In the genomic region with DNA sequence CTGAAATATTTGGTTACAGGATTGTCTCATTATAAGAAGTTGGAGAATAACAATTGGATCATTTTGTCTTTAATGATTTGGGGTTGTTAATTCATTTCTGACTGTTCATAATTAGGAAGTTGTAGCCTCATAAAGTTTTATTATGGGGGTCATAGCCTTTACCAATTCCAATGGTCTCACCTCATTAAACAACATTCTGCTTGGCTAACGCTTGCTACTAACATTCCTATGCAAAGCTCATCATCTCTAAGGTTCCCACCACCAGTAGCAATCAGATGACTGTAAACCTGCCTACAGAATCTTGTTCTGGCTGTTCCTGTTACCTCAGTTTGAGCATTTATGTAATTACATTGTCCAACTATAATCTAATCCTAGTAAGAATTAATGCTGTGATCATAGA, we compare ENCODE assay signal across 19 cellular contexts.
DNase-seq lines count a peak whose midpoint lies in the region; ATAC-seq, FAIRE-seq and TF ChIP-seq lines count a peak whose summit lies in the region.
"Had no signal": no experiment of that assay in that cellular context is flagged by ENCODE, and none has a peak within 500 bp of the region (broad histone marks: within the 10 kb centered on the region; RNA-seq: fewer than 3 reads in every experiment).

No MANE protein-coding gene starts in this region.

- no peak overlapping the region for H3K4ac ChIP-seq in mesenchymal stem cell (ENCODE audit: low read depth in 1 of 2, low read length in 2 of 2)

- H3K4me2 ChIP-seq in astrocyte (ENCODE audit: low read length), result no peak overlapping the region
- H3K4me2 ChIP-seq in mesenchymal stem cell (ENCODE audit: low read length, poor library complexity, severe bottlenecking), result peak overlapping the region; percentile 28
- H3K4me2 ChIP-seq in mammary epithelial cell (ENCODE audit: insufficient read depth, low read depth, low read length), result no peak overlapping the region
- H3K4me2 ChIP-seq: GM23338 had no signal

- H2AFZ ChIP-seq in astrocyte (ENCODE audit: low read depth, low read length) (no peak overlapping the region), mesenchymal stem cell (ENCODE audit: low read depth, low read length) (no peak overlapping the region), mammary epithelial cell (ENCODE audit: low read depth, low read length) (no peak overlapping the region)
- H2AFZ ChIP-seq: GM23338 had no signal

- H3K27ac ChIP-seq in astrocyte (ENCODE audit: low read depth, low read length) (no peak overlapping the region), mesenchymal stem cell (ENCODE audit: low read length, poor library complexity, severe bottlenecking) (no peak overlapping the region), mammary epithelial cell (ENCODE audit: insufficient read depth, low read depth, low read length) (no peak overlapping the region)
- H3K27ac ChIP-seq: 22Rv1 had no signal

- CTCF ChIA-PET in mammary epithelial cell (lab: Charles Lee; ENCODE audit: low non-redundant PET), result no interaction called here

- in situ Hi-C loops in mammary epithelial cell (cut with MboI; ENCODE audit: low sequenced_read_pairs in 2 of 2), result no loop called here

- H3K79me2 ChIP-seq in astrocyte (ENCODE audit: insufficient read depth, low read length) (no peaks in the 10 kb centered on the region), mammary epithelial cell (ENCODE audit: insufficient read depth, low read length) (no peaks in the 10 kb centered on the region)

- no peak for DNase-seq in astrocyte (ENCODE audit: low read depth)
- peak; percentile 50 for DNase-seq in kidney glomerular epithelial cell (lab: John Stamatoyannopoulos, UW)
- DNase-seq in mesenchymal stem cell, result no peak
- DNase-seq in stimulated activated naive B cell treated with anti-CD40 and anti-IgM and Interleukin-4, amounts not matched to agents 10 μg/mL and 1 μg/mL and 100 μg/mL, for 72 hours, result no peak
- no peak for DNase-seq in mammary epithelial cell
- no peak for DNase-seq in NCI-H2029 treated with DMSO at 0.1 percent for 48 hours (lab: John Stamatoyannopoulos, UW)
- DNase-seq: C1 segment of cervical spinal cord; Calu3; CD4-positive, alpha-beta memory T cell; COR-L47; DMS53; DMS79 treated with DMSO at 0.1 percent for 48 hours; GF-D8; H9 had no signal

- no peaks in the 10 kb centered on the region for H3K4me1 Mint-ChIP-seq in astrocyte (ENCODE audit: low read depth, unreplicated experiment)
- H3K4me1 Mint-ChIP-seq in stimulated activated naive B cell treated with anti-CD40 and anti-IgM and Interleukin-4, amounts not matched to agents 10 μg/mL and 1 μg/mL and 100 μg/mL, for 72 hours, result peaks cover 0 to 1% of the 10 kb centered on the region in 2 donors
- H3K4me1 Mint-ChIP-seq: GM23338, H9 had no signal

- H3K27ac Mint-ChIP-seq in astrocyte (ENCODE audit: unreplicated experiment), result no peak overlapping the region
- no peak overlapping the region for H3K27ac Mint-ChIP-seq in stimulated activated naive B cell treated with anti-CD40 and anti-IgM and Interleukin-4, amounts not matched to agents 10 μg/mL and 1 μg/mL and 100 μg/mL, for 72 hours
- H3K27ac Mint-ChIP-seq: CD4-positive, alpha-beta memory T cell; GM23338; H9 had no signal

- H3K9me3 Mint-ChIP-seq in astrocyte (ENCODE audit: unreplicated experiment), result peaks cover 4% of the 10 kb centered on the region
- H3K9me3 Mint-ChIP-seq in stimulated activated naive B cell treated with anti-CD40 and anti-IgM and Interleukin-4, amounts not matched to agents 10 μg/mL and 1 μg/mL and 100 μg/mL, for 72 hours, result no peaks in the 10 kb centered on the region
- H3K9me3 Mint-ChIP-seq: H9 had no signal

- no peak for TF ChIP-seq CTCF in astrocyte (IDR thresholded peaks at IDR 0.05; ENCODE audit: insufficient read depth, low read depth, low read length)
- no peak for TF ChIP-seq CTCF in mammary epithelial cell (conservative IDR thresholded peaks at IDR 0.05 in 1 of 2, IDR thresholded peaks at IDR 0.05 in 1 of 2; ENCODE audit: extremely low read depth in 1 of 2, insufficient read depth in 1 of 2, low read depth in 1 of 2, low read length in 2 of 2)

- no peaks in the 10 kb centered on the region for H3K36me3 Mint-ChIP-seq in astrocyte (ENCODE audit: low read depth, unreplicated experiment)
- no peaks in the 10 kb centered on the region for H3K36me3 Mint-ChIP-seq in stimulated activated naive B cell treated with anti-CD40 and anti-IgM and Interleukin-4, amounts not matched to agents 10 μg/mL and 1 μg/mL and 100 μg/mL, for 72 hours

- intact Hi-C loops in mammary epithelial cell (cut with micrococcal nuclease), result no loop called here

- no peaks in the 10 kb centered on the region for H4K20me1 ChIP-seq in astrocyte (ENCODE audit: insufficient read depth, low read length)
- H4K20me1 ChIP-seq in mammary epithelial cell (ENCODE audit: insufficient read depth, low read length), result no peaks in the 10 kb centered on the region

- H3K9ac ChIP-seq in astrocyte (ENCODE audit: low read length) (no peak overlapping the region), mesenchymal stem cell (ENCODE audit: low read length) (no peak overlapping the region), mammary epithelial cell (ENCODE audit: insufficient read depth, low read length) (no peak overlapping the region)

- H2BK15ac ChIP-seq in mesenchymal stem cell (ENCODE audit: low read depth, poor library complexity, severe bottlenecking), result no peak overlapping the region

- H3K36me3 ChIP-seq in astrocyte (ENCODE audit: insufficient read depth, low read length) (no peaks in the 10 kb centered on the region), mesenchymal stem cell (ENCODE audit: control insufficient read depth in 1 of 2, insufficient read depth in 2 of 2, low read depth in 1 of 2, low read length in 2 of 2) (no peaks in the 10 kb centered on the region), mammary epithelial cell (ENCODE audit: insufficient read depth, low read length) (no peaks in the 10 kb centered on the region)

- no peak overlapping the region for H3K18ac ChIP-seq in mesenchymal stem cell (ENCODE audit: low read depth in 1 of 2, low read length in 2 of 2)

- no peak overlapping the region for H2AK5ac ChIP-seq in mesenchymal stem cell (ENCODE audit: low read length, severe bottlenecking)

- WGBS in mesenchymal stem cell, result 41% methylated on average over 1 of the region's 1 CpG
- WGBS in mammary epithelial cell (ENCODE audit: low coverage, missing lambda C conversion rate), result 9% methylated on average over 1 of the region's 1 CpG

- no peak overlapping the region for H2BK5ac ChIP-seq in mesenchymal stem cell (ENCODE audit: low read depth, low read length, poor library complexity, severe bottlenecking)

- no peak overlapping the region for H3K14ac ChIP-seq in mesenchymal stem cell (ENCODE audit: low read length in 2 of 2)

- H4K8ac ChIP-seq in mesenchymal stem cell (ENCODE audit: low read length), result no peak overlapping the region

- no peak overlapping the region for H2BK12ac ChIP-seq in mesenchymal stem cell (ENCODE audit: low read length in 2 of 2)

- peak; percentile 5 for FAIRE-seq in astrocyte (lab: Jason Lieb, UNC)
- FAIRE-seq: GM12891, GM18507 had no signal

- H3K9me3 ChIP-seq in astrocyte (ENCODE audit: insufficient read depth, low read depth, low read length) (no peaks in the 10 kb centered on the region), mesenchymal stem cell (ENCODE audit: control insufficient read depth, low read length) (no peaks in the 10 kb centered on the region), mammary epithelial cell (replicated peaks; ENCODE audit: insufficient read depth, low read length) (no peaks in the 10 kb centered on the region)

- no peak for ATAC-seq in stimulated activated naive B cell treated with anti-CD40 and anti-IgM and Interleukin-4, amounts not matched to agents 10 μg/mL and 1 μg/mL and 100 μg/mL, for 72 hours (replicated peaks)
- ATAC-seq: GM23338, HCT116 had no signal

- H3K4me3 ChIP-seq in astrocyte (ENCODE audit: insufficient read depth, low read depth, low read length) (no peak overlapping the region), mesenchymal stem cell (ENCODE audit: insufficient read depth in 1 of 2, low read depth in 1 of 2, low read length in 2 of 2) (no peak overlapping the region), mammary epithelial cell (replicated peaks in 1 of 3; ENCODE audit: insufficient read depth in 1 of 3, low read depth in 2 of 3, low read length in 3 of 3) (no peak overlapping the region)
- H3K4me3 ChIP-seq: GM23338 had no signal

- H3K27me3 ChIP-seq in astrocyte (ENCODE audit: insufficient read depth, low read length) (no peaks in the 10 kb centered on the region), mesenchymal stem cell (ENCODE audit: control insufficient read depth in 1 of 2, insufficient read depth in 1 of 2, low read length in 2 of 2) (peaks cover 0 to 4% of the 10 kb centered on the region in 2 experiments), mammary epithelial cell (ENCODE audit: insufficient read depth, low read length) (no peaks in the 10 kb centered on the region)

- no TSS peak for BruUV-seq in mammary epithelial cell (replicated peaks; lab: Mats Ljungman, UMichigan)

- H3K79me1 ChIP-seq in mesenchymal stem cell (replicated peaks; ENCODE audit: low read length, poor library complexity, severe bottlenecking), result no peaks in the 10 kb centered on the region

- no peak overlapping the region for H2BK120ac ChIP-seq in mesenchymal stem cell (ENCODE audit: low read depth, low read length)

- H4K91ac ChIP-seq in mesenchymal stem cell (ENCODE audit: low read length), result no peak overlapping the region

- H3K4me3 Mint-ChIP-seq in astrocyte (ENCODE audit: unreplicated experiment), result no peak overlapping the region
- no peak overlapping the region for H3K4me3 Mint-ChIP-seq in stimulated activated naive B cell treated with anti-CD40 and anti-IgM and Interleukin-4, amounts not matched to agents 10 μg/mL and 1 μg/mL and 100 μg/mL, for 72 hours
- H3K4me3 Mint-ChIP-seq: CD4-positive, alpha-beta memory T cell; GM23338; H9 had no signal

- H3K27me3 Mint-ChIP-seq in astrocyte (ENCODE audit: low read depth, unreplicated experiment), result no peaks in the 10 kb centered on the region
- H3K27me3 Mint-ChIP-seq in stimulated activated naive B cell treated with anti-CD40 and anti-IgM and Interleukin-4, amounts not matched to agents 10 μg/mL and 1 μg/mL and 100 μg/mL, for 72 hours, result peaks cover 0 to 2% of the 10 kb centered on the region in 2 donors

- H3K4me1 ChIP-seq in astrocyte (ENCODE audit: insufficient read depth, low read length), result no peaks in the 10 kb centered on the region
- H3K4me1 ChIP-seq in mesenchymal stem cell (ENCODE audit: control insufficient read depth, insufficient read depth, low read depth, low read length), result no peaks in the 10 kb centered on the region
- no peaks in the 10 kb centered on the region for H3K4me1 ChIP-seq in mammary epithelial cell (ENCODE audit: insufficient read depth, low read length)

- dilution Hi-C loops in mammary epithelial cell (cut with HindIII; ENCODE audit: low sequenced_read_pairs), result no loop called here

- no peak overlapping the region for H3K23ac ChIP-seq in mesenchymal stem cell (ENCODE audit: low read length in 2 of 2)
